17 cellular contexts compared by ENCODE assay signal in genomic region chr5:172662596-172662995, GRCh38. TPM values are rescaled to one million over a fixed set of nuclear protein-coding genes. Genes with fewer than 3 reads are reported as not detected.
A peak's percentile ranks its signal among the peaks of the same experiment; 100 is the strongest.
DNase-seq lines count a peak whose midpoint lies in the region; ATAC-seq and TF ChIP-seq lines count a peak whose summit lies in the region.
"Had no signal": no experiment of that assay in that cellular context is flagged by ENCODE, and none has a peak within 500 bp of the region (broad histone marks: within the 10 kb centered on the region; RNA-seq: fewer than 3 reads in every experiment).

No MANE protein-coding gene starts in this region.

- H3K9me3 Mint-ChIP-seq in immature natural killer cell = no peaks in the 10 kb centered on the region

- H3K36me3 ChIP-seq in MG63 (no peaks in the 10 kb centered on the region; the same call in 1 of the 2 replicates), lower lobe of right lung (no peaks in the 10 kb centered on the region), thyroid gland (no peaks in the 10 kb centered on the region)
- H3K36me3 ChIP-seq: BE2C, HAP-1 had no signal

- ATAC-seq in lower lobe of right lung (no peak), GM21737 (IDR thresholded peaks at IDR 0.05; ENCODE audit: unreplicated experiment) (no peak)
- ATAC-seq: PC-3 had no signal

- no peaks in the 10 kb centered on the region for H3K36me3 Mint-ChIP-seq in immature natural killer cell
- H3K36me3 Mint-ChIP-seq: CD8-positive, alpha-beta memory T cell had no signal

- intact Hi-C loops in lower lobe of right lung (cut with DNase I) (no loop called here), thyroid gland (cut with DNase I) (no loop called here)

- H3K27me3 ChIP-seq in MG63 = no peaks in the 10 kb centered on the region
- H3K27me3 ChIP-seq in lower lobe of right lung (ENCODE audit: low read depth) = no peaks in the 10 kb centered on the region
- no peaks in the 10 kb centered on the region for H3K27me3 ChIP-seq in thyroid gland
- H3K27me3 ChIP-seq: BE2C had no signal

- DNase-seq in 8988T (peak; percentile 19), MG63 (peak; percentile 33), lower lobe of right lung (no peak), thyroid gland (peak; percentile 59 to 73), immature natural killer cell (no peak), NCI-H510A (lab: John Stamatoyannopoulos, UW) (no peak)
- DNase-seq: BE2C; CD8-positive, alpha-beta memory T cell; Karpas-422; NCI-H1105 treated with DMSO at 0.1 percent for 48 hours; NCI-H187 treated with DMSO at 0.1 percent for 48 hours; NCI-H446; NCI-H748 treated with DMSO at 0.1 percent for 48 hours; PC-3; SHP77 had no signal

- H3K27ac ChIP-seq in lower lobe of right lung (peak overlapping the region; percentile 83), thyroid gland (no peak overlapping the region)

- no peak overlapping the region for H3K4me3 ChIP-seq in MG63
- no peak overlapping the region for H3K4me3 ChIP-seq in lower lobe of right lung
- H3K4me3 ChIP-seq in thyroid gland (replicated peaks in 1 of 3) = no peak overlapping the region
- H3K4me3 ChIP-seq: HAP-1 had no signal

- TF ChIP-seq CTCF in lower lobe of right lung (IDR thresholded peaks at IDR 0.05) (no peak), thyroid gland (IDR thresholded peaks at IDR 0.05) (peak in 2 of 6 experiments; percentile 17 to 20)

- no peak for TF ChIP-seq POLR2A in thyroid gland (IDR thresholded peaks at IDR 0.05)

- H3K4me1 Mint-ChIP-seq in immature natural killer cell = no peaks in the 10 kb centered on the region
- H3K4me1 Mint-ChIP-seq: CD8-positive, alpha-beta memory T cell had no signal

- no peaks in the 10 kb centered on the region for H3K9me3 ChIP-seq in MG63
- H3K9me3 ChIP-seq in lower lobe of right lung = no peaks in the 10 kb centered on the region
- H3K9me3 ChIP-seq in thyroid gland = no peaks in the 10 kb centered on the region
- H3K9me3 ChIP-seq: BE2C, HAP-1 had no signal

- 27% methylated on average over 2 of the region's 2 CpGs; no CpG with 5 or more reads in 1 of the 2 donors for WGBS in thyroid gland, 2 donors

- H3K4me3 Mint-ChIP-seq in immature natural killer cell = no peak overlapping the region
- H3K4me3 Mint-ChIP-seq: CD8-positive, alpha-beta memory T cell had no signal

- H3K4me1 ChIP-seq in lower lobe of right lung (peaks cover 71% of the 10 kb centered on the region), thyroid gland (peaks cover 0 to 27% of the 10 kb centered on the region in 2 donors)
- H3K4me1 ChIP-seq: HAP-1 had no signal

- H3K27ac Mint-ChIP-seq in immature natural killer cell = no peak overlapping the region

- H3K27me3 Mint-ChIP-seq in immature natural killer cell (ENCODE audit: low read depth in 3 of 3) = no peaks in the 10 kb centered on the region

RNA-seq across cellular contexts. Expression of gene NEURL1B, which starts 21.5 kb away (rescaled TPM):
- 6.3 and 10.1 TPM in 2 replicates for total RNA-seq in MG63 (2014; rRNA removed; shearing (Covaris generic); ENCODE audit: low replicate concordance)
- total RNA-seq in lower lobe of right lung (24.8 TPM), thyroid gland (10 to 100 TPM in 2 of 4 donors, 1 to 10 TPM in 2; 8.2 to 29.9 (median 10.9) TPM)
- polyA plus RNA-seq in immature natural killer cell = under 1 TPM in 1 of 3 donors, not detected in 2; 0.09 TPM
- polyA plus RNA-seq: CD8-positive, alpha-beta memory T cell had no signal

Comparison
In these comparisons a context has a peak if more than half of its experiments do, and no peak if none do; other contexts are left out.
1. DNase-seq: peak in 8988T (single experiment), MG63 (single experiment) and thyroid gland (2 of 2); none in lower lobe of right lung (single experiment), immature natural killer cell (0 of 3) and NCI-H510A (single experiment).